Comparison of ENCODE assay signal across 15 cellular contexts in genomic region chr17:16189791-16190348, GRCh38.
"Had no signal": no experiment of that assay in that cellular context is flagged by ENCODE, and none has a peak within 500 bp of the region (broad histone marks: within the 10 kb centered on the region; RNA-seq: fewer than 3 reads in every experiment).

No MANE protein-coding gene starts in this region.

- H3K27ac ChIP-seq: body of pancreas, esophagus squamous epithelium had no signal

- FAIRE-seq: TTC549 had no signal

- H3K4me1 Mint-ChIP-seq: endodermal cell had no signal

- ATAC-seq: activated CD4-positive, CD25-positive, alpha-beta regulatory T cell treated with anti-CD3 and anti-CD28 coated beads, Interleukin-2, amount 50 U/mL, for 24 hours; body of pancreas; sciatic nerve had no signal

- H3K27me3 ChIP-seq: body of pancreas, esophagus squamous epithelium, heart left ventricle had no signal

- H3K4me1 ChIP-seq: body of pancreas had no signal

- H3K4me3 ChIP-seq: body of pancreas, esophagus squamous epithelium, heart left ventricle had no signal

- H3K9me3 Mint-ChIP-seq: activated naive CD4-positive, alpha-beta T cell treated with anti-CD3 and anti-CD28 coated beads, Interleukin-2, amount 10 ng/mL, durations not matched to agents 7 days and 5 days; activated T-helper 2 cell treated with anti-CD3 and anti-CD28 coated beads, Interferon-gamma antibody, Interleukin-2, Interleukin-4, amounts not matched to agents 10 μg/mL and 5 μg/mL and 100 μg/mL, durations not matched to agents 14 hours and 24 hours and 36 hours; endodermal cell had no signal

- H3K27me3 Mint-ChIP-seq: activated naive CD4-positive, alpha-beta T cell treated with anti-CD3 and anti-CD28 coated beads, Interleukin-2, amount 10 ng/mL, durations not matched to agents 7 days and 5 days had no signal

- H3K27ac Mint-ChIP-seq: activated naive CD4-positive, alpha-beta T cell treated with anti-CD3 and anti-CD28 coated beads, Interleukin-2, amount 10 ng/mL, durations not matched to agents 7 days and 5 days; activated T-helper 2 cell treated with anti-CD3 and anti-CD28 coated beads, Interferon-gamma antibody, Interleukin-2, Interleukin-4, amounts not matched to agents 10 μg/mL and 5 μg/mL and 100 μg/mL, durations not matched to agents 14 hours and 24 hours and 36 hours; endodermal cell had no signal

- H3K4me3 Mint-ChIP-seq: activated naive CD4-positive, alpha-beta T cell treated with anti-CD3 and anti-CD28 coated beads, Interleukin-2, amount 10 ng/mL, durations not matched to agents 7 days and 5 days; endodermal cell had no signal

- DNase-seq: activated naive CD4-positive, alpha-beta T cell treated with anti-CD3 and anti-CD28 coated beads, Interleukin-2, amount 10 ng/mL, durations not matched to agents 7 days and 5 days; body of pancreas; cerebellar nuclear complex; dermis blood vessel endothelial cell; endodermal cell; esophagus squamous epithelium; foreskin melanocyte; heart left ventricle; stimulated activated naive CD4-positive, alpha-beta T cell treated with Interleukin-2 at 50 U/mL for 16 hours; T-helper 2 cell; trophoblast cell had no signal

- H3K9me3 ChIP-seq: body of pancreas, esophagus squamous epithelium, heart left ventricle had no signal
